8 cellular contexts compared by ENCODE assay signal in the genomic region with DNA sequence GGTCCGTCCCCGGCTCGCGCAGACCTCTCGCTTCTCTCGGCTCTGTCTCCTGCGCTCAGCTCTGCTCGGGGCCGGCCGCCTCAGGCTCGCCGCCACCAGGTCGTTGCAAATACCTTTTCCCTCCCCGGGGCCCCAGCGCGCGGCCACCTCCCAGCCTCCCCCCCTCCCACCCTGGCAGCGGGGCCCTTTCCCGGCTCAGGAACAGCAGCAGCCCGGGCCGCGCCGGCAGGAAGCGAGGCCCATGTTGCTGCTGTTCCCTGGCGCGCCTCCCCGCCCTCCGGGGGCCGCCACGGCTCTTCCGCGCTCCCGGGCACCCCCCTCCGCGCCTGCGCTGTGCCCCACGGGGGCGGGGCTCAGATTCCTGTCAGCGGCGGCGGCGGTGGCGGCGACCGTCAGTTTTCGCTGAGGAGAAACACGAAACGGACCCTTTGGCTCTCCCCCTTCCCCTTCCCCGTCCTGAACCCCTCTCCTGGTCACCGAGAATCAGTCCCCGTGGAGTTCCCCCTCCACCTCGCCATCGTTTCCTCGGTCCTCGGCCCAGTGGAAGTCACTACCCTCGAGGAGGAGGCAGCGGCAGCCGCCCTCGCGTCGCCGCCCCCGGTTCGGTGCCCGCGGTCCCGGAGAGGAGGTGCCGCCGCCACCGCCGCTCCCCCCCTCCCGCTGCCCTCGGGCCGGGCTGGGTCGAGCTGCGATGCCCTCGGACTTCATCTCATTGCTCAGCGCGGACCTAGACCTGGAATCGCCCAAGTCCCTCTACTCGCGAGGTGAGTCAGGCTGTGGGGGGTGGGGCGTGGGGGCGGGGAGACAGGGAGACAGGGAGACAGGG. TPM values are rescaled to one million over a fixed set of nuclear protein-coding genes. Genes with fewer than 3 reads are reported as not detected.
A peak's percentile ranks its signal among the peaks of the same experiment; 100 is the strongest.
DNase-seq lines count a peak whose midpoint lies in the region; ATAC-seq and TF ChIP-seq lines count a peak whose summit lies in the region.

A gene with protein sequence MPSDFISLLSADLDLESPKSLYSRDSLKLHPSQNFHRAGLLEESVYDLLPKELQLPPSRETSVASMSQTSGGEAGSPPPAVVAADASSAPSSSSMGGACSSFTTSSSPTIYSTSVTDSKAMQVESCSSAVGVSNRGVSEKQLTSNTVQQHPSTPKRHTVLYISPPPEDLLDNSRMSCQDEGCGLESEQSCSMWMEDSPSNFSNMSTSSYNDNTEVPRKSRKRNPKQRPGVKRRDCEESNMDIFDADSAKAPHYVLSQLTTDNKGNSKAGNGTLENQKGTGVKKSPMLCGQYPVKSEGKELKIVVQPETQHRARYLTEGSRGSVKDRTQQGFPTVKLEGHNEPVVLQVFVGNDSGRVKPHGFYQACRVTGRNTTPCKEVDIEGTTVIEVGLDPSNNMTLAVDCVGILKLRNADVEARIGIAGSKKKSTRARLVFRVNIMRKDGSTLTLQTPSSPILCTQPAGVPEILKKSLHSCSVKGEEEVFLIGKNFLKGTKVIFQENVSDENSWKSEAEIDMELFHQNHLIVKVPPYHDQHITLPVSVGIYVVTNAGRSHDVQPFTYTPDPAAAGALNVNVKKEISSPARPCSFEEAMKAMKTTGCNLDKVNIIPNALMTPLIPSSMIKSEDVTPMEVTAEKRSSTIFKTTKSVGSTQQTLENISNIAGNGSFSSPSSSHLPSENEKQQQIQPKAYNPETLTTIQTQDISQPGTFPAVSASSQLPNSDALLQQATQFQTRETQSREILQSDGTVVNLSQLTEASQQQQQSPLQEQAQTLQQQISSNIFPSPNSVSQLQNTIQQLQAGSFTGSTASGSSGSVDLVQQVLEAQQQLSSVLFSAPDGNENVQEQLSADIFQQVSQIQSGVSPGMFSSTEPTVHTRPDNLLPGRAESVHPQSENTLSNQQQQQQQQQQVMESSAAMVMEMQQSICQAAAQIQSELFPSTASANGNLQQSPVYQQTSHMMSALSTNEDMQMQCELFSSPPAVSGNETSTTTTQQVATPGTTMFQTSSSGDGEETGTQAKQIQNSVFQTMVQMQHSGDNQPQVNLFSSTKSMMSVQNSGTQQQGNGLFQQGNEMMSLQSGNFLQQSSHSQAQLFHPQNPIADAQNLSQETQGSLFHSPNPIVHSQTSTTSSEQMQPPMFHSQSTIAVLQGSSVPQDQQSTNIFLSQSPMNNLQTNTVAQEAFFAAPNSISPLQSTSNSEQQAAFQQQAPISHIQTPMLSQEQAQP (N-terminal part only) (plus strand): TSS at position 356 of the 826 bp plus-strand sequence. CDS start 336 bp downstream, at position 692.

- H3K4me1 Mint-ChIP-seq in activated CD4-positive, alpha-beta T cell treated with anti-CD3 and anti-CD28 coated beads for 36 hours, result peaks cover 54% of the 10 kb centered on the region
- H3K4me1 Mint-ChIP-seq in chondrocyte (ENCODE audit: low read depth), result peaks cover 49% of the 10 kb centered on the region

- H3K4me3 Mint-ChIP-seq in activated CD4-positive, alpha-beta T cell treated with anti-CD3 and anti-CD28 coated beads for 36 hours, result peak within 1 kb of the TSS; percentile 99
- H3K4me3 Mint-ChIP-seq in chondrocyte (ENCODE audit: unreplicated experiment), result peak within 1 kb of the TSS; percentile 98

- H3K27me3 Mint-ChIP-seq in activated CD4-positive, alpha-beta T cell treated with anti-CD3 and anti-CD28 coated beads for 36 hours, result no peaks in the 10 kb centered on the region
- no peaks in the 10 kb centered on the region for H3K27me3 Mint-ChIP-seq in chondrocyte (ENCODE audit: low read depth)

- H3K9me3 Mint-ChIP-seq in activated CD4-positive, alpha-beta T cell treated with anti-CD3 and anti-CD28 coated beads for 36 hours (ENCODE audit: low read depth), result no peaks in the 10 kb centered on the region
- H3K9me3 Mint-ChIP-seq in chondrocyte (ENCODE audit: low read depth), result no peaks in the 10 kb centered on the region

- CTCF ChIA-PET in activated CD4-positive, alpha-beta T cell treated with anti-CD3 and anti-CD28 coated beads for 36 hours (lab: Charles Lee), result interaction anchor here (1.1 to 3.0 kb wide), 2 partner anchors 170 to 173 kb away, joined by 3 to 12 read pairs; no protein-coding TSS in a partner anchor

- POLR2A ChIA-PET in activated CD4-positive, alpha-beta T cell treated with anti-CD3 and anti-CD28 coated beads for 36 hours (lab: Charles Lee), result interaction anchor here (1.4 to 2.2 kb wide), 2 partner anchors 7 to 96 kb away, joined by 3 to 6 read pairs; no protein-coding TSS in a partner anchor

- H3K27ac Mint-ChIP-seq in activated CD4-positive, alpha-beta T cell treated with anti-CD3 and anti-CD28 coated beads for 36 hours, result peak within 1 kb of the TSS; percentile 99
- peak within 1 kb of the TSS; percentile 96 for H3K27ac Mint-ChIP-seq in chondrocyte (ENCODE audit: unreplicated experiment)

- intact Hi-C loops in activated CD4-positive, alpha-beta T cell treated with anti-CD3 and anti-CD28 coated beads for 36 hours (cut with DNase I, micrococcal nuclease), result loop anchor here (1.0 to 10.0 kb wide), 15 partner anchors 41 to 1481 kb away; a partner anchor contains a TSS

- peak; percentile 31 for ATAC-seq in GM18861 (IDR thresholded peaks at IDR 0.05; ENCODE audit: unreplicated experiment)
- ATAC-seq in HG03342 (IDR thresholded peaks at IDR 0.05; ENCODE audit: unreplicated experiment), result peak; percentile 51
- peak; percentile 25 for ATAC-seq in activated CD4-positive, alpha-beta T cell treated with anti-CD3 and anti-CD28 coated beads for 36 hours

- DNase-seq in A172 (ENCODE audit: low spot score), result peak; percentile 76
- DNase-seq in NCI-H460 (ENCODE audit: extremely low read depth, low read depth), result peak; percentile 72
- peak; percentile 94 for DNase-seq in activated CD4-positive, alpha-beta T cell treated with anti-CD3 and anti-CD28 coated beads for 36 hours
- peak; percentile 92 for DNase-seq in chondrocyte (ENCODE audit: low spot score)
- peak; percentile 74 for DNase-seq in kidney glomerular epithelial cell (lab: John Stamatoyannopoulos, UW)
- peak; percentile 72 to 81 for DNase-seq in stimulated activated CD4-positive, alpha-beta T cell treated with anti-CD3 and anti-CD28 coated beads, Interleukin-15, amount 100 ng/mL, for 48 hours (ENCODE audit: low read depth in 2 of 2)

- peaks cover 24% of the 10 kb centered on the region for H3K36me3 Mint-ChIP-seq in activated CD4-positive, alpha-beta T cell treated with anti-CD3 and anti-CD28 coated beads for 36 hours (ENCODE audit: low read depth)
- peaks cover 3% of the 10 kb centered on the region for H3K36me3 Mint-ChIP-seq in chondrocyte (ENCODE audit: low read depth)

- peak; percentile 39 for TF ChIP-seq CTCF in chondrocyte (IDR thresholded peaks at IDR 0.05)

RNA-seq across cellular contexts. Expression of the gene that starts here (rescaled TPM):
- 7.7 and 11.1 TPM in 2 replicates for total RNA-seq in A172 (2014; rRNA removed; shearing (Covaris generic))
- total RNA-seq in NCI-H460 (2014; rRNA removed; shearing (Covaris generic)), result 6.0 and 7.1 TPM in 2 replicates
- 4.0 and 6.0 TPM in 2 replicates for polyA plus RNA-seq in NCI-H460 (2014; cell fraction: nucleus; rRNA removed)
- 10 to 100 TPM; 29.6 to 37.9 TPM for total RNA-seq in activated CD4-positive, alpha-beta T cell treated with anti-CD3 and anti-CD28 coated beads for 36 hours
- 41.0 to 51.3 TPM (median 44.7 TPM) in 3 replicates for total RNA-seq in chondrocyte

Comparison
In these comparisons a context has a peak if more than half of its experiments do, and no peak if none do; other contexts are left out.
1. Peak in every context shown above with its lines: DNase-seq and ATAC-seq.